In the genomic region with DNA sequence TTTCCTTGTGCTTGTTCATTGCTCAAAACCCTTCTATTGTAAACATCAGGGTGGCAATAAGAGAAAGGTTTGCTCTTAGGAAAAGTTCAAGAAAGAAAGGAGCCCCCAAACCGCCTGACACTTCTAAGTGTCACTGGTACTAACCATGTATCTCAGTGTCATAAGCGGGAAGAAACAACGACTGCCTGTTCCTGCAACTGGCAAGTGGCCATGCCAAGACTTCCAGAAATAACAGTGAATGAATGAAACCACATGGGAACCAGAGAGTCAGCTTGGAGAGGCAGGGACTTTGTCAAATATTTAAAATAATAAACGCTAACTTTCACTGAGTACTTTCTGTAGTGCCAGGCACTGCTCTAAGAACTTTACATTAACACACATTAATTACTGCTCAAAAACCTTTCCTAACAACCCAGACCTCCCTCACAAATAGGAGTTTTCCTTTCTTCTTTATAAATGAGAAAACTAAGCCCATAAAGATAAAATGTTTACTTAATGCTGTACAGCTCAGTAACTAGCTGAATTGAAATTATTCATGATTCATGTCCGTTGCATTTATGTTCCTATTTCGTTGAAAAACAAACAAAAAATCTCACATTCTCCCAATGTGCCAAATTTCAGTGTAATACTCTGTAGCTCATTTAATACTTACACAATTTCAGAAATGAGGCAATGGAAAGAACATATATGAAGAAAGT, we compare ENCODE assay signal across 12 cellular contexts. TPM values are rescaled to one million over a fixed set of nuclear protein-coding genes. Genes with fewer than 3 reads are reported as not detected.
DNase-seq lines count a peak whose midpoint lies in the region; ATAC-seq and TF ChIP-seq lines count a peak whose summit lies in the region.
"Had no signal": no experiment of that assay in that cellular context is flagged by ENCODE, and none has a peak within 500 bp of the region (broad histone marks: within the 10 kb centered on the region; RNA-seq: fewer than 3 reads in every experiment).

No MANE protein-coding gene starts in this region.

- H3K9me3 ChIP-seq in DOHH2 (ENCODE audit: control insufficient read depth, insufficient read depth, low read length) = no peaks in the 10 kb centered on the region

- no peaks in the 10 kb centered on the region for H4K20me1 ChIP-seq in DOHH2 (ENCODE audit: control insufficient read depth, insufficient read depth, low read depth, low read length)

- peaks cover 13% of the 10 kb centered on the region for H3F3A ChIP-seq in DOHH2 (ENCODE audit: control insufficient read depth, insufficient read depth)

- no peaks in the 10 kb centered on the region for H3K79me2 ChIP-seq in DOHH2 (ENCODE audit: control insufficient read depth, low read length)

- peak overlapping the region; percentile 90 for H3K4me2 ChIP-seq in DOHH2 (ENCODE audit: low read length)

- peaks cover 20% of the 10 kb centered on the region for H3K4me1 ChIP-seq in DOHH2 (ENCODE audit: control insufficient read depth, low read length)

- H3K27me3 ChIP-seq in DOHH2 (ENCODE audit: control insufficient read depth, low read length) = no peaks in the 10 kb centered on the region
- H3K27me3 ChIP-seq: brain microvascular endothelial cell had no signal

- TF ChIP-seq CTCF in DOHH2 (IDR thresholded peaks at IDR 0.05; ENCODE audit: low read depth, low read length, poor library complexity, severe bottlenecking) (no peak), WI38 (IDR thresholded peaks at IDR 0.05; ENCODE audit: low read depth, low read length) (no peak), fibroblast of pulmonary artery (IDR thresholded peaks at IDR 0.05; ENCODE audit: low read length, missing control alignments) (no peak)

- DNase-seq in fibroblast of pulmonary artery (ENCODE audit: low read depth) (peak; percentile 42), renal cortical epithelial cell (ENCODE audit: low read depth) (peak; percentile 1), epidermal melanocyte (ENCODE audit: insufficient read length, low spot score) (no peak), NCI-H146 treated with DMSO at 0.1 percent for 48 hours (lab: John Stamatoyannopoulos, UW; ENCODE audit: unreplicated experiment) (no peak)
- DNase-seq: brain microvascular endothelial cell, OCI-M1 had no signal

- no peak for ATAC-seq in HG03159 (IDR thresholded peaks at IDR 0.05; ENCODE audit: unreplicated experiment)
- ATAC-seq in HG03469 (IDR thresholded peaks at IDR 0.05; ENCODE audit: unreplicated experiment) = no peak

- peak overlapping the region; percentile 31 for H3K27ac ChIP-seq in DOHH2 (ENCODE audit: low read depth, low read length)
- H3K27ac ChIP-seq: brain microvascular endothelial cell had no signal

- no peaks in the 10 kb centered on the region for H3K36me3 ChIP-seq in DOHH2 (ENCODE audit: control insufficient read depth, low read length)
- H3K36me3 ChIP-seq: brain microvascular endothelial cell had no signal

- H3K4me3 ChIP-seq in DOHH2 (ENCODE audit: low read length) = peak overlapping the region; percentile 74
- H3K4me3 ChIP-seq in WI38 (ENCODE audit: low read depth, low read length) = peak overlapping the region; percentile 36
- H3K4me3 ChIP-seq in fibroblast of pulmonary artery (replicated peaks; ENCODE audit: low read depth, low read length) = no peak overlapping the region

- no peaks in the 10 kb centered on the region for H3K9me2 ChIP-seq in DOHH2 (replicated peaks; ENCODE audit: control insufficient read depth, low read length)

RNA-seq across cellular contexts. Expression of a gene that starts 1.0 kb away (rescaled TPM):
- total RNA-seq in renal cortical epithelial cell = 1.4 TPM in 1 of 2 replicates, not detected in the other
- total RNA-seq: activated CD4-positive, alpha-beta T cell treated with anti-CD3 and anti-CD28 coated beads, Interleukin-2, amount 10 ng/mL, durations not matched to agents 24 days and 14 days; progenitor cell of endocrine pancreas had no signal

Comparison
In these comparisons a context has a peak if more than half of its experiments do, and no peak if none do; other contexts are left out.
1. DNase-seq: peak in fibroblast of pulmonary artery (single experiment) and renal cortical epithelial cell (single experiment); none in epidermal melanocyte (single experiment) and NCI-H146 treated with DMSO at 0.1 percent for 48 hours (single experiment).